ENCODE assay signal across 9 cellular contexts in the genomic region with DNA sequence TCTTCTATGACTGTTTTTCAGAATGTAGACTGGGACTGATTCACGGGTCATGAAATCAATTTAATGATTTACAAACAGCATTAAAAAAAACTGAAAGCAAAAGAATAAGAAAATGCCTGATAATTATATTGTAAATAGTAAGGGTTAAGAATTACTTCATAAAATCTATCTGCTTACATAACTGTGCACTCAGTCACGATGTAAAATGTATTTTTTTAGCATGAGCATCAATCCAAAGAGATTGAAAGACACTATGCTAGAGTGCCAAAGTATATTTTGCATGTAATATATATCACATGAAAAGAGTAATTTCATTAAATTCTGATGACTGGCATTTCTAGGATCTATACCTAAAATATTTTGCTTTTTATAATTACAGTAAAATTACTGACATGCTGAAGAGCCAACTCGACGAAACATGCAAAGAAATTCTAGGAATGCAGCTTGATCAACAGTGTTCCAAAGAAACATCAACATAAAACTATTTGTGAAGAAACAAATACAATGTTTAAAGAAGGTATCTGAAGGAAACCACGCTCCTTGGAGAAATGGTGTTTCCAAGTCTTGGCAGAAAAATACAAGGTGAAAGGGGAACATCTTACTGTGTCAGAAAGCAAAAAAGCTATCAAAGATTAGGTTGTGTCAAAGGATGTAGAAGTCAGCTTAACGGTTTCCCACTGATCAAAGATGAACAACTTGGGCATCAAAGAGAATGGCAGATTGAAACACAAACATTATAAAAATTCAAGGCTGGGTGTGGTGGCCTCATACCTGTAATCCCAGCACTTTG. TPM values are rescaled to one million over a fixed set of nuclear protein-coding genes. Genes with fewer than 3 reads are reported as not detected.
DNase-seq lines count a peak whose midpoint lies in the region; ATAC-seq, FAIRE-seq and TF ChIP-seq lines count a peak whose summit lies in the region.
"Had no signal": no experiment of that assay in that cellular context is flagged by ENCODE, and none has a peak within 500 bp of the region (broad histone marks: within the 10 kb centered on the region; RNA-seq: fewer than 3 reads in every experiment).

No MANE protein-coding gene starts in this region.

- H3K79me2 ChIP-seq in keratinocyte (ENCODE audit: control insufficient read depth, insufficient read depth, low read length), result no peaks in the 10 kb centered on the region

- peak overlapping the region; percentile 59 for H3K4me2 ChIP-seq in keratinocyte (ENCODE audit: control insufficient read depth, extremely low read depth, insufficient read depth, low read depth, low read length)

- no peak overlapping the region for H3K27ac Mint-ChIP-seq in activated T-helper 17 cell treated with anti-CD3 and anti-CD28 coated beads, Interleukin-2, amount 50 U/mL, for 72 hours

- no peaks in the 10 kb centered on the region for H3K36me3 ChIP-seq in keratinocyte (ENCODE audit: control insufficient read depth in 2 of 2, extremely low read depth in 1 of 2, insufficient read depth in 2 of 2, low read length in 2 of 2)

- no peak overlapping the region for H3K9ac ChIP-seq in keratinocyte (ENCODE audit: control insufficient read depth, extremely low read depth, insufficient read depth, low read length)

- DNase-seq in AG08395 (ENCODE audit: low spot score), result peak; percentile 3
- peak; percentile 20 for DNase-seq in GM03348 (ENCODE audit: low spot score)
- DNase-seq in keratinocyte (ENCODE audit: low read depth, low spot score), result no peak
- DNase-seq in Ammon's horn (ENCODE audit: low spot score), result no peak
- no peak for DNase-seq in hippocampal formation (lab: John Stamatoyannopoulos, UW)
- DNase-seq in NCI-H510A (lab: John Stamatoyannopoulos, UW), result no peak
- no peak for DNase-seq in NCI-H1417 treated with DMSO at 0.1 percent for 48 hours (lab: John Stamatoyannopoulos, UW)
- DNase-seq: caudate nucleus had no signal

- no peaks in the 10 kb centered on the region for H3K27me3 Mint-ChIP-seq in activated T-helper 17 cell treated with anti-CD3 and anti-CD28 coated beads, Interleukin-2, amount 50 U/mL, for 72 hours

- H3K27ac ChIP-seq in keratinocyte (ENCODE audit: control insufficient read depth, insufficient read depth, low read length), result peak overlapping the region; percentile 8

- H3K4me3 ChIP-seq in keratinocyte (ENCODE audit: control insufficient read depth in 2 of 3, extremely low read depth in 1 of 3, insufficient read depth in 2 of 3, low read depth in 1 of 3, low read length in 3 of 3), result peak overlapping the region in 1 of 3 experiments; percentile 6

- FAIRE-seq in keratinocyte (lab: Jason Lieb, UNC), result peak; percentile 81

- no peaks in the 10 kb centered on the region for H4K20me1 ChIP-seq in keratinocyte (ENCODE audit: control insufficient read depth, extremely low read depth, insufficient read depth, low read length)

- no peaks in the 10 kb centered on the region for H3K27me3 ChIP-seq in keratinocyte (ENCODE audit: control insufficient read depth, extremely low read depth, insufficient read depth, low read length)

- peak overlapping the region; percentile 35 for H3K4me3 Mint-ChIP-seq in activated T-helper 17 cell treated with anti-CD3 and anti-CD28 coated beads, Interleukin-2, amount 50 U/mL, for 72 hours

- ATAC-seq in activated T-helper 17 cell treated with anti-CD3 and anti-CD28 coated beads, Interleukin-2, amount 50 U/mL, for 72 hours (replicated peaks), result no peak

- H3K9me3 Mint-ChIP-seq in activated T-helper 17 cell treated with anti-CD3 and anti-CD28 coated beads, Interleukin-2, amount 50 U/mL, for 72 hours, result no peaks in the 10 kb centered on the region

- no peaks in the 10 kb centered on the region for H3K9me1 ChIP-seq in keratinocyte (ENCODE audit: control insufficient read depth, extremely low read depth, insufficient read depth, low read length)

- dilution Hi-C loops in keratinocyte (cut with MboI; ENCODE audit: extremely low pct_ligation_motif_present, low sequenced_read_pairs), result no loop called here

- no peaks in the 10 kb centered on the region for H3K36me3 Mint-ChIP-seq in activated T-helper 17 cell treated with anti-CD3 and anti-CD28 coated beads, Interleukin-2, amount 50 U/mL, for 72 hours (ENCODE audit: low read depth)

- peaks cover 31% of the 10 kb centered on the region for H3K4me1 ChIP-seq in keratinocyte (ENCODE audit: control insufficient read depth, extremely low read depth, insufficient read depth, low read length)

- H3K4me1 Mint-ChIP-seq in activated T-helper 17 cell treated with anti-CD3 and anti-CD28 coated beads, Interleukin-2, amount 50 U/mL, for 72 hours, result peaks cover 12% of the 10 kb centered on the region

- TF ChIP-seq CTCF in keratinocyte (optimal IDR thresholded peaks at IDR 0.05 in 1 of 3, IDR thresholded peaks at IDR 0.05 in 1 of 3, conservative IDR thresholded peaks at IDR 0.05 in 1 of 3; ENCODE audit: extremely low read depth in 1 of 3, insufficient read depth in 2 of 3, low read length in 3 of 3), result no peak

- peak overlapping the region; percentile 61 for H2AFZ ChIP-seq in keratinocyte (ENCODE audit: control insufficient read depth, low read length)

- no peaks in the 10 kb centered on the region for H3K9me3 ChIP-seq in keratinocyte (ENCODE audit: control insufficient read depth, low read depth, low read length)

RNA-seq across cellular contexts. Expression of a gene that starts 35.0 kb away (rescaled TPM):
- 1 to 10 TPM; 5.6 to 6.1 TPM for total RNA-seq in activated T-helper 17 cell treated with anti-CD3 and anti-CD28 coated beads, Interleukin-2, amount 50 U/mL, for 72 hours
- polyA plus RNA-seq in keratinocyte, result 1.2 to 3.2 TPM (median 2.2 TPM) in 3 replicates
- polyA plus RNA-seq in keratinocyte (2011; ENCODE audit: low read depth), result 1.7 TPM
- 0.91 and 2.1 TPM in 2 replicates for polyA plus RNA-seq in keratinocyte (2011; cell fraction: cytosol; rRNA removed)
- polyA plus RNA-seq in keratinocyte (2011; cell fraction: nucleus; rRNA removed), result 1.9 and 3.1 TPM in 2 replicates
- 1.5 and 2.8 TPM in 2 replicates for polyA plus RNA-seq in keratinocyte (2012; ENCODE audit: low replicate concordance)
- polyA minus RNA-seq in keratinocyte, result 0.46 to 3.7 TPM (median 0.99 TPM) in 3 replicates
- 1.7 TPM for polyA minus RNA-seq in keratinocyte (2011; cell fraction: cytosol; rRNA and poly(A)+ RNA removed)
- 2.7 and 5.4 TPM in 2 replicates for polyA minus RNA-seq in keratinocyte (2011; cell fraction: nucleus; rRNA and poly(A)+ RNA removed)

Comparison
In these comparisons a context has a peak if more than half of its experiments do, and no peak if none do; other contexts are left out.
1. DNase-seq: peak in AG08395 (single experiment) and GM03348 (single experiment); none in keratinocyte (single experiment), Ammon's horn (single experiment), hippocampal formation (0 of 2), NCI-H510A (single experiment) and NCI-H1417 treated with DMSO at 0.1 percent for 48 hours (single experiment).